In genomic region chr11:58739725-58740430, GRCh38 we compare ENCODE assay signal across 24 cellular contexts. TPM values are rescaled to one million over a fixed set of nuclear protein-coding genes. Genes with fewer than 3 reads are reported as not detected.
DNase-seq lines count a peak whose midpoint lies in the region; ATAC-seq and TF ChIP-seq lines count a peak whose summit lies in the region.
"Had no signal": no experiment of that assay in that cellular context is flagged by ENCODE, and none has a peak within 500 bp of the region (broad histone marks: within the 10 kb centered on the region; RNA-seq: fewer than 3 reads in every experiment).

No MANE protein-coding gene starts in this region.

- H3K9ac ChIP-seq in trophoblast cell (ENCODE audit: low read length) = no peak overlapping the region
- H3K9ac ChIP-seq: SK-N-SH had no signal

- H3K4me3 ChIP-seq in astrocyte of the spinal cord (ENCODE audit: low read depth, low read length) (no peak overlapping the region), trophoblast cell (ENCODE audit: low read depth, low read length) (no peak overlapping the region), dorsolateral prefrontal cortex (no peak overlapping the region)
- H3K4me3 ChIP-seq: esophagus muscularis mucosa, sigmoid colon had no signal

- no peak overlapping the region for H3K18ac ChIP-seq in trophoblast cell (ENCODE audit: low read length)

- no peak overlapping the region for H4K12ac ChIP-seq in trophoblast cell (ENCODE audit: low read depth, low read length)

- H2BK5ac ChIP-seq in trophoblast cell (ENCODE audit: low read depth, low read length, poor library complexity) = peak overlapping the region; percentile 82

- DNase-seq in ELF-1 (ENCODE audit: low read depth, low spot score) (peak; percentile 12), M059J (ENCODE audit: low read depth) (peak; percentile 74), astrocyte of the spinal cord (ENCODE audit: low read depth, low spot score) (peak; percentile 3), trophoblast cell (peak; percentile 65 to 92), C1 segment of cervical spinal cord (lab: John Stamatoyannopoulos, UW) (no peak), dorsolateral prefrontal cortex (no peak)
- DNase-seq: activated CD8-positive, alpha-beta T cell treated with anti-CD3 and anti-CD28 coated beads for 36 hours; activated naive CD4-positive, alpha-beta T cell; AML-193; effector memory CD4-positive, alpha-beta T cell; KBM-7; NCI-H2081; NCI-H446; NK-92 treated with Interleukin-12 subunit alpha and Interleukin-12 subunit beta, amount 100 ng/mL, for 24 hours; RPMI8226; sigmoid colon; SK-N-SH had no signal

- H3K27ac ChIP-seq in trophoblast cell (ENCODE audit: low read depth, low read length) = peak overlapping the region; percentile 89
- H3K27ac ChIP-seq in dorsolateral prefrontal cortex = no peak overlapping the region
- H3K27ac ChIP-seq: esophagus muscularis mucosa, HL-60, sigmoid colon had no signal

- no peak for ATAC-seq in GM18861 (IDR thresholded peaks at IDR 0.05; ENCODE audit: unreplicated experiment)
- no peak for ATAC-seq in GM21390 (IDR thresholded peaks at IDR 0.05; ENCODE audit: unreplicated experiment)
- ATAC-seq: activated CD4-positive, CD25-positive, alpha-beta regulatory T cell treated with anti-CD3 and anti-CD28 coated beads, Interleukin-2, amount 50 U/mL, for 24 hours; activated CD8-positive, alpha-beta T cell treated with anti-CD3 and anti-CD28 coated beads for 36 hours; natural killer cell treated with Interleukin-12 subunit alpha and Interleukin-12 subunit beta and Interleukin-15 and Interleukin-18, amount 100 ng/mL, for 72 hours had no signal

- H4K8ac ChIP-seq in trophoblast cell (ENCODE audit: low read depth, low read length) = no peak overlapping the region

- peak overlapping the region; percentile 49 for H2BK12ac ChIP-seq in trophoblast cell (ENCODE audit: low read length)

- no peak for TF ChIP-seq CTCF in astrocyte of the spinal cord (IDR thresholded peaks at IDR 0.05; ENCODE audit: low read depth, low read length)
- no peak for TF ChIP-seq CTCF in dorsolateral prefrontal cortex (IDR thresholded peaks at IDR 0.05 in 54 of 56, conservative IDR thresholded peaks at IDR 0.05 in 2 of 56; ENCODE audit: low read depth in 1 of 56, partially characterized antibody in 56 of 56)

- H3K4ac ChIP-seq in trophoblast cell (ENCODE audit: low read depth, low read length) = no peak overlapping the region

- H3K14ac ChIP-seq in trophoblast cell (ENCODE audit: low read length) = no peak overlapping the region

- intact Hi-C loops in dorsolateral prefrontal cortex (cut with DNase I) = no loop called here

- H3K4me1 ChIP-seq in trophoblast cell (ENCODE audit: control insufficient read depth in 1 of 2, insufficient read depth in 2 of 2, low read length in 2 of 2) = peaks cover 5 to 11% of the 10 kb centered on the region in 2 experiments
- H3K4me1 ChIP-seq: esophagus muscularis mucosa, sigmoid colon had no signal

- H3K36me3 ChIP-seq in trophoblast cell (ENCODE audit: control insufficient read depth in 1 of 2, insufficient read depth in 2 of 2, low read length in 2 of 2) = no peaks in the 10 kb centered on the region
- H3K36me3 ChIP-seq: esophagus muscularis mucosa, sigmoid colon had no signal

- H2BK120ac ChIP-seq in trophoblast cell (ENCODE audit: insufficient read depth, low read length, poor library complexity) = peak overlapping the region; percentile 92

- in situ Hi-C loops in astrocyte of the spinal cord (cut with HindIII; ENCODE audit: low sequenced_read_pairs) = no loop called here

- peaks cover 6% of the 10 kb centered on the region for H3K79me1 ChIP-seq in trophoblast cell (ENCODE audit: low read length)

- no peaks in the 10 kb centered on the region for H3K79me2 ChIP-seq in trophoblast cell (ENCODE audit: control insufficient read depth, insufficient read depth, low read length, poor library complexity)

- H3K27me3 ChIP-seq in trophoblast cell (ENCODE audit: insufficient read depth, low read length) (no peaks in the 10 kb centered on the region), dorsolateral prefrontal cortex (peaks cover 0 to 8% (median 0%) of the 10 kb centered on the region in 45 donors)
- H3K27me3 ChIP-seq: sigmoid colon had no signal

- no peak overlapping the region for H2AFZ ChIP-seq in trophoblast cell (ENCODE audit: insufficient read depth, low read length, poor library complexity)

- H3K23ac ChIP-seq in trophoblast cell (ENCODE audit: low read length) = no peak overlapping the region

- no CpG with 5 or more reads among the region's 3 CpGs for WGBS in trophoblast cell (ENCODE audit: extremely low coverage, insufficient coverage, insufficient read length)

- peak overlapping the region; percentile 16 for H3K4me2 ChIP-seq in trophoblast cell (ENCODE audit: low read length)
- H3K4me2 ChIP-seq: SK-N-SH had no signal

- H2AK5ac ChIP-seq in trophoblast cell (ENCODE audit: low read length) = no peak overlapping the region

- H4K91ac ChIP-seq in trophoblast cell (ENCODE audit: low read depth, low read length) = peak overlapping the region; percentile 96

- H3K9me3 ChIP-seq in trophoblast cell (ENCODE audit: insufficient read depth, low read depth, low read length) = peaks cover 10% of the 10 kb centered on the region
- H3K9me3 ChIP-seq: SK-N-SH had no signal

RNA-seq across cellular contexts. Expression of gene GLYAT, which starts 8.1 kb away (rescaled TPM):
- not detected in 2 replicates for total RNA-seq in M059J (2014; rRNA removed; shearing (Covaris generic))
- 0.16 and 0.47 TPM in 2 replicates for polyA plus RNA-seq in trophoblast cell (2013)
- 1 to 10 TPM in 11 of 120 experiments, under 1 TPM in 45, not detected in 64; 0.20 to 3.5 (median 0.64) TPM for total RNA-seq in dorsolateral prefrontal cortex
- total RNA-seq: activated CD8-positive, alpha-beta T cell treated with anti-CD3 and anti-CD28 coated beads for 36 hours; esophagus muscularis mucosa; mesothelial cell of epicardium; natural killer cell treated with Interleukin-12 subunit alpha and Interleukin-12 subunit beta and Interleukin-15 and Interleukin-18, amount 100 ng/mL, for 72 hours; sigmoid colon had no signal
- polyA plus RNA-seq: SK-N-SH had no signal

Comparison
In these comparisons a context has a peak if more than half of its experiments do, and no peak if none do; other contexts are left out.
1. DNase-seq: peak in ELF-1 (single experiment), M059J (single experiment), astrocyte of the spinal cord (single experiment) and trophoblast cell (2 of 2); none in C1 segment of cervical spinal cord (0 of 14) and dorsolateral prefrontal cortex (0 of 10).